Comparison of ENCODE assay signal across 26 cellular contexts in genomic region chr20:62018437-62019143, GRCh38.
"Had no signal": no experiment of that assay in that cellular context is flagged by ENCODE, and none has a peak within 500 bp of the region (broad histone marks: within the 10 kb centered on the region; RNA-seq: fewer than 3 reads in every experiment).

No MANE protein-coding gene starts in this region.

- H3K9me3 ChIP-seq: left ventricle myocardium inferior, prostate gland, right atrium auricular region, thoracic aorta, upper lobe of left lung had no signal

- H3K36me3 ChIP-seq: left ventricle myocardium inferior, neural progenitor cell, prostate gland, thoracic aorta had no signal

- H3K9me3 Mint-ChIP-seq: activated CD4-positive, alpha-beta T cell treated with anti-CD3 and anti-CD28 coated beads, Interleukin-2, amount 10 ng/mL, durations not matched to agents 7 days and 5 days; activated CD8-positive, alpha-beta T cell treated with anti-CD3 and anti-CD28 coated beads for 36 hours; activated naive CD8-positive, alpha-beta T cell treated with anti-CD3 and anti-CD28 coated beads, Interleukin-2, amount 50 U/mL, for 24 hours; activated T-helper 1 cell treated with anti-CD3 and anti-CD28 coated beads, Interleukin-12 subunit alpha, Interleukin-12 subunit beta, Interleukin-2, Interleukin-4 antibody, amounts not matched to agents 30 ng/mL and 10 ng/mL and 1 ng/mL, durations not matched to agents 14 hours and 24 hours and 36 hours; dendritic cell treated with granulocyte-macrophage colony-stimulating factor and Interleukin-4, amounts not matched to agents 40 ng/mL and 50 ng/mL, for 4 days; immature natural killer cell; mesothelial cell of epicardium; naive thymus-derived CD8-positive, alpha-beta T cell; neural progenitor cell had no signal

- H3K27me3 Mint-ChIP-seq: activated CD4-positive, alpha-beta T cell treated with anti-CD3 and anti-CD28 coated beads, Interleukin-2, amount 10 ng/mL, durations not matched to agents 7 days and 5 days; activated CD8-positive, alpha-beta memory T cell treated with anti-CD3 and anti-CD28 coated beads, Interleukin-2, amount 10 ng/mL, durations not matched to agents 7 days and 5 days; activated CD8-positive, alpha-beta T cell treated with anti-CD3 and anti-CD28 coated beads for 36 hours; activated naive CD8-positive, alpha-beta T cell treated with anti-CD3 and anti-CD28 coated beads, Interleukin-2, amount 50 U/mL, for 24 hours; dendritic cell treated with granulocyte-macrophage colony-stimulating factor and Interleukin-4, amounts not matched to agents 40 ng/mL and 50 ng/mL, for 4 days; naive thymus-derived CD8-positive, alpha-beta T cell had no signal

- ATAC-seq: activated CD8-positive, alpha-beta memory T cell treated with anti-CD3 and anti-CD28 coated beads, Interleukin-2, amount 10 ng/mL, durations not matched to agents 7 days and 5 days; activated CD8-positive, alpha-beta T cell treated with anti-CD3 and anti-CD28 coated beads for 36 hours; activated naive CD8-positive, alpha-beta T cell treated with anti-CD3 and anti-CD28 coated beads, Interleukin-2, amount 50 U/mL, for 24 hours; naive thymus-derived CD8-positive, alpha-beta T cell had no signal

- H3K9ac ChIP-seq: neural progenitor cell had no signal

- H3K36me3 Mint-ChIP-seq: activated CD8-positive, alpha-beta memory T cell treated with anti-CD3 and anti-CD28 coated beads, Interleukin-2, amount 10 ng/mL, durations not matched to agents 7 days and 5 days; immature natural killer cell; mesothelial cell of epicardium; naive thymus-derived CD8-positive, alpha-beta T cell had no signal

- H3K4me3 Mint-ChIP-seq: activated CD4-positive, alpha-beta T cell treated with anti-CD3 and anti-CD28 coated beads, Interleukin-2, amount 10 ng/mL, durations not matched to agents 7 days and 5 days; activated CD8-positive, alpha-beta memory T cell treated with anti-CD3 and anti-CD28 coated beads, Interleukin-2, amount 10 ng/mL, durations not matched to agents 7 days and 5 days; activated CD8-positive, alpha-beta T cell treated with anti-CD3 and anti-CD28 coated beads for 36 hours; activated naive CD8-positive, alpha-beta T cell treated with anti-CD3 and anti-CD28 coated beads, Interleukin-2, amount 50 U/mL, for 24 hours; activated T-helper 1 cell treated with anti-CD3 and anti-CD28 coated beads, Interleukin-12 subunit alpha, Interleukin-12 subunit beta, Interleukin-2, Interleukin-4 antibody, amounts not matched to agents 30 ng/mL and 10 ng/mL and 1 ng/mL, durations not matched to agents 14 hours and 24 hours and 36 hours; dendritic cell treated with granulocyte-macrophage colony-stimulating factor and Interleukin-4, amounts not matched to agents 40 ng/mL and 50 ng/mL, for 4 days; immature natural killer cell; mesothelial cell of epicardium; naive thymus-derived CD8-positive, alpha-beta T cell; neural progenitor cell had no signal

- H2AFZ ChIP-seq: neural progenitor cell had no signal

- H3K27ac ChIP-seq: neural progenitor cell, prostate gland, right atrium auricular region, thoracic aorta, upper lobe of left lung had no signal

- H3K27me3 ChIP-seq: neural progenitor cell, right atrium auricular region, upper lobe of left lung had no signal

- H3K4me2 ChIP-seq: neural progenitor cell had no signal

- H3K27ac Mint-ChIP-seq: activated CD4-positive, alpha-beta T cell treated with anti-CD3 and anti-CD28 coated beads, Interleukin-2, amount 10 ng/mL, durations not matched to agents 7 days and 5 days; activated CD8-positive, alpha-beta memory T cell treated with anti-CD3 and anti-CD28 coated beads, Interleukin-2, amount 10 ng/mL, durations not matched to agents 7 days and 5 days; activated CD8-positive, alpha-beta T cell treated with anti-CD3 and anti-CD28 coated beads for 36 hours; activated naive CD8-positive, alpha-beta T cell treated with anti-CD3 and anti-CD28 coated beads, Interleukin-2, amount 50 U/mL, for 24 hours; activated T-helper 1 cell treated with anti-CD3 and anti-CD28 coated beads, Interleukin-12 subunit alpha, Interleukin-12 subunit beta, Interleukin-2, Interleukin-4 antibody, amounts not matched to agents 30 ng/mL and 10 ng/mL and 1 ng/mL, durations not matched to agents 14 hours and 24 hours and 36 hours; dendritic cell treated with granulocyte-macrophage colony-stimulating factor and Interleukin-4, amounts not matched to agents 40 ng/mL and 50 ng/mL, for 4 days; mesothelial cell of epicardium had no signal

- H3K4me1 Mint-ChIP-seq: activated CD8-positive, alpha-beta memory T cell treated with anti-CD3 and anti-CD28 coated beads, Interleukin-2, amount 10 ng/mL, durations not matched to agents 7 days and 5 days had no signal

- H3K4me3 ChIP-seq: left ventricle myocardium inferior, neural progenitor cell, prostate gland, right atrium auricular region, thoracic aorta, upper lobe of left lung had no signal

- DNase-seq: activated CD4-positive, alpha-beta T cell treated with anti-CD3 and anti-CD28 coated beads, Interleukin-2, amount 10 ng/mL, durations not matched to agents 7 days and 5 days; activated CD4-positive, CD25-positive, alpha-beta regulatory T cell treated with anti-CD3 and anti-CD28 coated beads, Interleukin-2, amount 50 U/mL, for 72 hours; activated CD8-positive, alpha-beta memory T cell treated with anti-CD3 and anti-CD28 coated beads, Interleukin-2, amount 10 ng/mL, durations not matched to agents 7 days and 5 days; activated CD8-positive, alpha-beta T cell treated with anti-CD3 and anti-CD28 coated beads for 36 hours; activated gamma-delta T cell; activated naive CD4-positive, alpha-beta T cell treated with anti-CD3 and anti-CD28 coated beads, Interleukin-2, amount 50 U/mL, for 16 hours; activated naive CD8-positive, alpha-beta T cell treated with anti-CD3 and anti-CD28 coated beads, Interleukin-2, amount 50 U/mL, for 24 hours; activated T-cell treated with anti-CD3 and anti-CD28 coated beads for 4 hours; effector CD4-positive, alpha-beta T cell; erythroblast; foreskin fibroblast; immature natural killer cell; kidney glomerular epithelial cell; left ventricle myocardium inferior; mammary epithelial cell; naive thymus-derived CD8-positive, alpha-beta T cell; stimulated activated CD4-positive, alpha-beta T cell treated with anti-CD3 and anti-CD28 coated beads, Interleukin-12 subunit alpha, Interleukin-12 subunit beta, amount 100 ng/mL, for 4 hours; stimulated activated CD4-positive, alpha-beta T cell treated with anti-CD3 and anti-CD28 coated beads, Interleukin-4, amount 100 ng/mL, for 4 hours had no signal
